ENCODE assay signal across 13 cellular contexts in genomic region chr14:61330511-61330910, GRCh38. TPM values are rescaled to one million over a fixed set of nuclear protein-coding genes. Genes with fewer than 3 reads are reported as not detected.
DNase-seq lines count a peak whose midpoint lies in the region; ATAC-seq lines count a peak whose summit lies in the region.
"Had no signal": no experiment of that assay in that cellular context is flagged by ENCODE, and none has a peak within 500 bp of the region (broad histone marks: within the 10 kb centered on the region; RNA-seq: fewer than 3 reads in every experiment).

No MANE protein-coding gene starts in this region.

- peak overlapping the region; percentile 93 for H3K4me3 Mint-ChIP-seq in activated T-cell treated with anti-CD3 and anti-CD28 coated beads, Interleukin-2, amount 50 U/mL, for 24 hours
- peak overlapping the region; percentile 72 for H3K4me3 Mint-ChIP-seq in activated T-helper 1 cell treated with anti-CD3 and anti-CD28 coated beads, Interleukin-12 subunit alpha, Interleukin-12 subunit beta, Interleukin-2, Interleukin-4 antibody, amounts not matched to agents 30 ng/mL and 10 ng/mL and 1 ng/mL, durations not matched to agents 14 hours and 24 hours and 36 hours
- H3K4me3 Mint-ChIP-seq in stimulated activated effector memory CD8-positive, alpha-beta T cell treated with anti-CD3 and anti-CD28 coated beads, Interleukin-12 subunit alpha, Interleukin-12 subunit beta, amount 100 ng/mL, for 72 hours, result no peak overlapping the region

- H3K27me3 Mint-ChIP-seq in activated T-cell treated with anti-CD3 and anti-CD28 coated beads, Interleukin-2, amount 50 U/mL, for 24 hours, result no peaks in the 10 kb centered on the region
- no peaks in the 10 kb centered on the region for H3K27me3 Mint-ChIP-seq in activated T-helper 1 cell treated with anti-CD3 and anti-CD28 coated beads, Interleukin-12 subunit alpha, Interleukin-12 subunit beta, Interleukin-2, Interleukin-4 antibody, amounts not matched to agents 30 ng/mL and 10 ng/mL and 1 ng/mL, durations not matched to agents 14 hours and 24 hours and 36 hours (ENCODE audit: insufficient read depth)

- H3K9me3 ChIP-seq in MG63, result peaks cover 2% of the 10 kb centered on the region
- H3K9me3 ChIP-seq: tibial artery had no signal

- H3K4me3 ChIP-seq in MG63, result no peak overlapping the region
- H3K4me3 ChIP-seq: tibial artery had no signal

- peaks cover 36% of the 10 kb centered on the region for H3K36me3 Mint-ChIP-seq in activated T-cell treated with anti-CD3 and anti-CD28 coated beads, Interleukin-2, amount 50 U/mL, for 24 hours (ENCODE audit: low read depth)
- H3K36me3 Mint-ChIP-seq in activated T-helper 1 cell treated with anti-CD3 and anti-CD28 coated beads, Interleukin-12 subunit alpha, Interleukin-12 subunit beta, Interleukin-2, Interleukin-4 antibody, amounts not matched to agents 30 ng/mL and 10 ng/mL and 1 ng/mL, durations not matched to agents 14 hours and 24 hours and 36 hours (ENCODE audit: low read depth), result peaks cover 27% of the 10 kb centered on the region
- H3K36me3 Mint-ChIP-seq in stimulated activated effector memory CD8-positive, alpha-beta T cell treated with anti-CD3 and anti-CD28 coated beads, Interleukin-12 subunit alpha, Interleukin-12 subunit beta, amount 100 ng/mL, for 72 hours, result peaks cover 83% of the 10 kb centered on the region

- peaks cover 91% of the 10 kb centered on the region for H3K4me1 Mint-ChIP-seq in activated T-cell treated with anti-CD3 and anti-CD28 coated beads, Interleukin-2, amount 50 U/mL, for 24 hours (ENCODE audit: low read depth)
- peaks cover 88% of the 10 kb centered on the region for H3K4me1 Mint-ChIP-seq in activated T-helper 1 cell treated with anti-CD3 and anti-CD28 coated beads, Interleukin-12 subunit alpha, Interleukin-12 subunit beta, Interleukin-2, Interleukin-4 antibody, amounts not matched to agents 30 ng/mL and 10 ng/mL and 1 ng/mL, durations not matched to agents 14 hours and 24 hours and 36 hours (ENCODE audit: low read depth)
- H3K4me1 Mint-ChIP-seq in stimulated activated effector memory CD8-positive, alpha-beta T cell treated with anti-CD3 and anti-CD28 coated beads, Interleukin-12 subunit alpha, Interleukin-12 subunit beta, amount 100 ng/mL, for 72 hours, result peaks cover 78% of the 10 kb centered on the region

- H3K36me3 ChIP-seq in MG63, result no peaks in the 10 kb centered on the region
- H3K36me3 ChIP-seq: brain microvascular endothelial cell, tibial artery had no signal

- H3K9me3 Mint-ChIP-seq in activated T-cell treated with anti-CD3 and anti-CD28 coated beads, Interleukin-2, amount 50 U/mL, for 24 hours, result no peaks in the 10 kb centered on the region
- H3K9me3 Mint-ChIP-seq in activated T-helper 1 cell treated with anti-CD3 and anti-CD28 coated beads, Interleukin-12 subunit alpha, Interleukin-12 subunit beta, Interleukin-2, Interleukin-4 antibody, amounts not matched to agents 30 ng/mL and 10 ng/mL and 1 ng/mL, durations not matched to agents 14 hours and 24 hours and 36 hours, result peaks cover 4% of the 10 kb centered on the region
- no peaks in the 10 kb centered on the region for H3K9me3 Mint-ChIP-seq in stimulated activated effector memory CD8-positive, alpha-beta T cell treated with anti-CD3 and anti-CD28 coated beads, Interleukin-12 subunit alpha, Interleukin-12 subunit beta, amount 100 ng/mL, for 72 hours

- ATAC-seq in GM21825 (IDR thresholded peaks at IDR 0.05; ENCODE audit: unreplicated experiment), result peak; percentile 52
- peak; percentile 79 for ATAC-seq in stimulated activated effector memory CD8-positive, alpha-beta T cell treated with anti-CD3 and anti-CD28 coated beads, Interleukin-12 subunit alpha, Interleukin-12 subunit beta, amount 100 ng/mL, for 72 hours
- no peak for ATAC-seq in HG02938 (IDR thresholded peaks at IDR 0.05; ENCODE audit: unreplicated experiment)
- ATAC-seq in GM19035 (IDR thresholded peaks at IDR 0.05; ENCODE audit: unreplicated experiment), result no peak

- intact Hi-C loops in activated T-helper 1 cell treated with anti-CD3 and anti-CD28 coated beads, Interleukin-12 subunit alpha, Interleukin-12 subunit beta, Interleukin-2, Interleukin-4 antibody, amounts not matched to agents 30 ng/mL and 10 ng/mL and 1 ng/mL, durations not matched to agents 14 hours and 24 hours and 36 hours (cut with micrococcal nuclease), result loop anchor here (5.0 kb wide), 1 partner anchor 432 kb away; the partner anchor contains the start of gene SNAPC1

- DNase-seq in activated T-cell treated with anti-CD3 and anti-CD28 coated beads, Interleukin-2, amount 50 U/mL, for 24 hours, result no peak
- DNase-seq in activated T-cell treated with anti-CD3 and anti-CD28 coated beads, Interleukin-2, amount 50 U/mL, for 48 hours, result no peak
- DNase-seq in activated T-helper 1 cell treated with anti-CD3 and anti-CD28 coated beads, Interleukin-12 subunit alpha, Interleukin-12 subunit beta, Interleukin-2, Interleukin-4 antibody, amounts not matched to agents 30 ng/mL and 10 ng/mL and 1 ng/mL, durations not matched to agents 14 hours and 24 hours and 36 hours (ENCODE audit: low spot score), result no peak
- DNase-seq in stimulated activated effector memory CD8-positive, alpha-beta T cell treated with anti-CD3 and anti-CD28 coated beads, Interleukin-12 subunit alpha, Interleukin-12 subunit beta, amount 100 ng/mL, for 72 hours (ENCODE audit: low spot score in 2 of 2), result no peak
- no peak for DNase-seq in MG63
- DNase-seq: brain microvascular endothelial cell; DMS 273 treated with DMSO at 0.1 percent for 48 hours; NK-92 treated with Interleukin-12 subunit alpha and Interleukin-12 subunit beta, amount 100 ng/mL, for 24 hours; SIG-M5; tibial artery had no signal

- no peaks in the 10 kb centered on the region for H3K27me3 ChIP-seq in MG63
- H3K27me3 ChIP-seq: brain microvascular endothelial cell, tibial artery had no signal

- H3K27ac Mint-ChIP-seq in activated T-cell treated with anti-CD3 and anti-CD28 coated beads, Interleukin-2, amount 50 U/mL, for 24 hours, result peak overlapping the region; percentile 96
- peak overlapping the region; percentile 88 for H3K27ac Mint-ChIP-seq in activated T-helper 1 cell treated with anti-CD3 and anti-CD28 coated beads, Interleukin-12 subunit alpha, Interleukin-12 subunit beta, Interleukin-2, Interleukin-4 antibody, amounts not matched to agents 30 ng/mL and 10 ng/mL and 1 ng/mL, durations not matched to agents 14 hours and 24 hours and 36 hours
- H3K27ac Mint-ChIP-seq in stimulated activated effector memory CD8-positive, alpha-beta T cell treated with anti-CD3 and anti-CD28 coated beads, Interleukin-12 subunit alpha, Interleukin-12 subunit beta, amount 100 ng/mL, for 72 hours, result peak overlapping the region; percentile 96

RNA-seq across cellular contexts. Expression of gene PRKCH, which starts 9.1 kb away (rescaled TPM):
- total RNA-seq in activated T-helper 1 cell treated with anti-CD3 and anti-CD28 coated beads, Interleukin-12 subunit alpha, Interleukin-12 subunit beta, Interleukin-2, Interleukin-4 antibody, amounts not matched to agents 30 ng/mL and 10 ng/mL and 1 ng/mL, durations not matched to agents 14 hours and 24 hours and 36 hours, result 145 and 151 TPM in 2 replicates
- total RNA-seq in MG63 (2014; rRNA removed; shearing (Covaris generic); ENCODE audit: low replicate concordance), result 5.3 and 6.0 TPM in 2 replicates

RNA-seq across cellular contexts. Expression of gene TMEM30B, which starts 49.4 kb away (rescaled TPM):
- 0.26 and 0.56 TPM in 2 replicates for total RNA-seq in activated T-helper 1 cell treated with anti-CD3 and anti-CD28 coated beads, Interleukin-12 subunit alpha, Interleukin-12 subunit beta, Interleukin-2, Interleukin-4 antibody, amounts not matched to agents 30 ng/mL and 10 ng/mL and 1 ng/mL, durations not matched to agents 14 hours and 24 hours and 36 hours
- total RNA-seq in MG63 (2014; rRNA removed; shearing (Covaris generic); ENCODE audit: low replicate concordance), result not detected in 2 replicates

Comparison
In these comparisons a context has a peak if more than half of its experiments do, and no peak if none do; other contexts are left out.
1. ATAC-seq: peak in GM21825 (single experiment) and stimulated activated effector memory CD8-positive, alpha-beta T cell treated with anti-CD3 and anti-CD28 coated beads, Interleukin-12 subunit alpha, Interleukin-12 subunit beta, amount 100 ng/mL, for 72 hours (single experiment); none in HG02938 (single experiment) and GM19035 (single experiment).
2. RNA of gene PRKCH, which starts 9.1 kb away (total RNA-seq): 145 to 151 TPM in activated T-helper 1 cell treated with anti-CD3 and anti-CD28 coated beads, Interleukin-12 subunit alpha, Interleukin-12 subunit beta, Interleukin-2, Interleukin-4 antibody, amounts not matched to agents 30 ng/mL and 10 ng/mL and 1 ng/mL, durations not matched to agents 14 hours and 24 hours and 36 hours; 5.3 to 6.0 TPM in MG63; every median in the first group is over 10 times any median in the second.
3. Peak in every context shown above with its lines, with median percentiles within 50 percentile points of each other: H3K27ac Mint-ChIP-seq.